ENCODE assay signal across 27 cellular contexts in genomic region chr21:27277122-27277521, GRCh38.
DNase-seq lines count a peak whose midpoint lies in the region; ATAC-seq, FAIRE-seq and TF ChIP-seq lines count a peak whose summit lies in the region.
"Had no signal": no experiment of that assay in that cellular context is flagged by ENCODE, and none has a peak within 500 bp of the region (broad histone marks: within the 10 kb centered on the region; RNA-seq: fewer than 3 reads in every experiment).

No MANE protein-coding gene starts in this region.

- DNase-seq in left ventricle myocardium inferior (no peak), left ventricle myocardium superior (no peak), brain microvascular endothelial cell (peak; percentile 20), vagina (ENCODE audit: extremely low spot score in 2 of 2) (no peak), NOMO-1 treated with DMSO at 0.1 percent for 48 hours (lab: John Stamatoyannopoulos, UW; ENCODE audit: unreplicated experiment) (no peak)
- no peak for DNase-seq in stimulated activated CD4-positive, alpha-beta T cell treated with anti-CD3 and anti-CD28 coated beads, Interleukin-2, amount 100 ng/mL, for 48 hours
- DNase-seq: activated CD4-positive, alpha-beta T cell treated with anti-CD3 and anti-CD28 coated beads, Interleukin-2, amount 10 ng/mL, durations not matched to agents 24 days and 14 days; activated gamma-delta T cell; activated T-cell treated with anti-CD3 and anti-CD28 coated beads, Interleukin-2, amount 50 U/mL, for 24 hours; CD4-positive, CD25-positive, alpha-beta regulatory T cell; head of caudate nucleus; KG1; left colon; naive B cell; NCI-H1436; NCI-H2081 treated with DMSO at 0.1 percent for 48 hours; NCI-H748 treated with DMSO at 0.1 percent for 48 hours; nucleus accumbens; T-helper 17 cell had no signal

- FAIRE-seq in islet of Langerhans (lab: Jason Lieb, UNC) = peak; percentile 43
- FAIRE-seq: GM12891, urothelium cell line had no signal

- H3K4me1 ChIP-seq in left ventricle myocardium inferior = no peaks in the 10 kb centered on the region
- H3K4me1 ChIP-seq in vagina = no peaks in the 10 kb centered on the region

- intact Hi-C loops in left ventricle myocardium inferior (cut with micrococcal nuclease) (no loop called here), left ventricle myocardium superior (cut with micrococcal nuclease) (no loop called here), vagina (cut with DNase I) (no loop called here)

- in situ Hi-C loops in brain microvascular endothelial cell (cut with HindIII; ENCODE audit: low pct_ligation_motif_present, low sequenced_read_pairs) = no loop called here

- peak overlapping the region; percentile 25 for H3K27ac ChIP-seq in left ventricle myocardium inferior (replicated peaks)
- H3K27ac ChIP-seq in brain microvascular endothelial cell = no peak overlapping the region
- H3K27ac ChIP-seq in vagina = peak overlapping the region; percentile 25
- H3K27ac ChIP-seq: 22Rv1, RWPE1, thoracic aorta had no signal

- H3K4me3 ChIP-seq in left ventricle myocardium inferior (no peak overlapping the region), brain microvascular endothelial cell (ENCODE audit: low read depth, low read length) (no peak overlapping the region), vagina (no peak overlapping the region)
- H3K4me3 ChIP-seq: thoracic aorta had no signal

- no peaks in the 10 kb centered on the region for H3K9me3 ChIP-seq in left ventricle myocardium inferior (replicated peaks)
- no peaks in the 10 kb centered on the region for H3K9me3 ChIP-seq in vagina
- H3K9me3 ChIP-seq: thoracic aorta had no signal

- no peaks in the 10 kb centered on the region for H3K27me3 ChIP-seq in left ventricle myocardium inferior (ENCODE audit: low read depth)
- H3K27me3 ChIP-seq in brain microvascular endothelial cell (replicated peaks) = no peaks in the 10 kb centered on the region
- H3K27me3 ChIP-seq in vagina = no peaks in the 10 kb centered on the region

- no peak for ATAC-seq in left ventricle myocardium superior
- ATAC-seq in GM18505 (IDR thresholded peaks at IDR 0.05; ENCODE audit: unreplicated experiment) = no peak
- ATAC-seq: left colon, SK-N-SH treated with all-trans-retinoic acid at 6 μM for 48 hours, T-helper 17 cell had no signal

- TF ChIP-seq CTCF in left ventricle myocardium inferior (IDR thresholded peaks at IDR 0.05; ENCODE audit: borderline replicate concordance) (no peak), brain microvascular endothelial cell (IDR thresholded peaks at IDR 0.05; ENCODE audit: low read depth, low read length, missing control alignments) (no peak), vagina (IDR thresholded peaks at IDR 0.05) (no peak)

- TF ChIP-seq POLR2A in vagina (IDR thresholded peaks at IDR 0.05) (no peak), GM18505 (IDR thresholded peaks at IDR 0.05; ENCODE audit: borderline replicate concordance, extremely low read depth, insufficient read depth, insufficient read length) (no peak)

- no peaks in the 10 kb centered on the region for H3K36me3 ChIP-seq in left ventricle myocardium inferior
- no peaks in the 10 kb centered on the region for H3K36me3 ChIP-seq in brain microvascular endothelial cell (replicated peaks)
- no peaks in the 10 kb centered on the region for H3K36me3 ChIP-seq in vagina
- H3K36me3 ChIP-seq: thoracic aorta had no signal
